In genomic region chr11:73839123-73839457, GRCh38 we compare ENCODE assay signal across 23 cellular contexts. TPM values are rescaled to one million over a fixed set of nuclear protein-coding genes. Genes with fewer than 3 reads are reported as not detected.
DNase-seq lines count a peak whose midpoint lies in the region; ATAC-seq, FAIRE-seq and TF ChIP-seq lines count a peak whose summit lies in the region.
"Had no signal": no experiment of that assay in that cellular context is flagged by ENCODE, and none has a peak within 500 bp of the region (broad histone marks: within the 10 kb centered on the region; RNA-seq: fewer than 3 reads in every experiment).

No MANE protein-coding gene starts in this region.

- TF ChIP-seq POLR2A in K562 (conservative IDR thresholded peaks at IDR 0.05), result no peak

- no TSS peak for BruUV-seq in K562 (replicated peaks; lab: Mats Ljungman, UMichigan)

- H3K36me3 ChIP-seq in K562 (ENCODE audit: control insufficient read depth, insufficient read depth, low read length), result peaks cover 10% of the 10 kb centered on the region; the same call in 2 of the 3 replicates
- peaks cover 9% of the 10 kb centered on the region; the same call in 1 of the 2 replicates for H3K36me3 ChIP-seq in iPS-20b (ENCODE audit: insufficient read depth, low read depth, low read length)

- H3K4me3 ChIP-seq in K562 (no peak overlapping the region), iPS-20b (ENCODE audit: low read length) (no peak overlapping the region)
- H3K4me3 ChIP-seq: MG63, Peyer's patch had no signal

- no peaks in the 10 kb centered on the region for H3K79me2 ChIP-seq in K562 (ENCODE audit: control insufficient read depth, insufficient read depth, low read length)

- no peaks in the 10 kb centered on the region for H3K9me3 Mint-ChIP-seq in stimulated activated naive CD8-positive, alpha-beta T cell treated with anti-CD3 and anti-CD28 coated beads, Interleukin-15, Interleukin-2, amounts not matched to agents 100 ng/mL and 50 ng/mL, for 24 hours
- no peaks in the 10 kb centered on the region for H3K9me3 Mint-ChIP-seq in stimulated activated naive CD8-positive, alpha-beta T cell treated with anti-CD3 and anti-CD28 coated beads, Interleukin-15, amount 100 ng/mL, for 72 hours
- H3K9me3 Mint-ChIP-seq in activated CD4-positive, alpha-beta T cell treated with anti-CD3 and anti-CD28 coated beads, Interleukin-2, amount 10 ng/mL, durations not matched to agents 7 days and 5 days, result no peaks in the 10 kb centered on the region
- no peaks in the 10 kb centered on the region for H3K9me3 Mint-ChIP-seq in effector memory CD8-positive, alpha-beta T cell
- H3K9me3 Mint-ChIP-seq: CD4-positive, alpha-beta memory T cell had no signal

- peak overlapping the region; percentile 33 for H3K27ac Mint-ChIP-seq in stimulated activated naive CD8-positive, alpha-beta T cell treated with anti-CD3 and anti-CD28 coated beads, Interleukin-15, Interleukin-2, amounts not matched to agents 100 ng/mL and 50 ng/mL, for 24 hours
- peak overlapping the region in 1 of 2 donors; percentile 28 for H3K27ac Mint-ChIP-seq in stimulated activated naive CD8-positive, alpha-beta T cell treated with anti-CD3 and anti-CD28 coated beads, Interleukin-15, amount 100 ng/mL, for 72 hours
- H3K27ac Mint-ChIP-seq in activated CD4-positive, alpha-beta T cell treated with anti-CD3 and anti-CD28 coated beads, Interleukin-2, amount 10 ng/mL, durations not matched to agents 7 days and 5 days, result no peak overlapping the region
- no peak overlapping the region for H3K27ac Mint-ChIP-seq in effector memory CD8-positive, alpha-beta T cell

- TF ChIP-seq EP300 in K562 (IDR thresholded peaks at IDR 0.05; ENCODE audit: low read length), result no peak

- FAIRE-seq in K562 (lab: Jason Lieb, UNC), result peak; percentile 6
- FAIRE-seq: GM18507, HTR-8/SVneo had no signal

- DNase-seq in stimulated activated naive CD8-positive, alpha-beta T cell treated with anti-CD3 and anti-CD28 coated beads, Interleukin-15, amount 100 ng/mL, for 72 hours, result no peak
- DNase-seq in K562 (ENCODE audit: extremely low read depth in 1 of 4, low spot score in 3 of 4), result no peak
- no peak for DNase-seq in activated naive CD4-positive, alpha-beta T cell treated with anti-CD3 and anti-CD28 coated beads, Interleukin-2, amount 50 U/mL, for 16 hours
- DNase-seq in activated CD4-positive, alpha-beta T cell treated with anti-CD3 and anti-CD28 coated beads, Interleukin-2, amount 10 ng/mL, durations not matched to agents 7 days and 5 days, result no peak
- no peak for DNase-seq in effector memory CD8-positive, alpha-beta T cell
- DNase-seq: CD4-positive, alpha-beta memory T cell; COR-L47; DMS53; GOT3; HCEC 1CT; KG1; MG63; NCI-H1092; NCI-H1417 treated with DMSO at 0.1 percent for 48 hours; NCI-H1694 treated with DMSO at 0.1 percent for 48 hours; NCI-H2081; NCI-H526 treated with DMSO at 0.1 percent for 48 hours; OCI-M1; Peyer's patch had no signal

- in situ Hi-C loops in K562 (cut with MboI), result no loop called here

- peaks cover 20% of the 10 kb centered on the region for H3K36me3 Mint-ChIP-seq in stimulated activated naive CD8-positive, alpha-beta T cell treated with anti-CD3 and anti-CD28 coated beads, Interleukin-15, Interleukin-2, amounts not matched to agents 100 ng/mL and 50 ng/mL, for 24 hours (ENCODE audit: low read depth)
- H3K36me3 Mint-ChIP-seq in activated CD4-positive, alpha-beta T cell treated with anti-CD3 and anti-CD28 coated beads, Interleukin-2, amount 10 ng/mL, durations not matched to agents 7 days and 5 days (ENCODE audit: low read depth), result peaks cover 7% of the 10 kb centered on the region
- H3K36me3 Mint-ChIP-seq in effector memory CD8-positive, alpha-beta T cell (ENCODE audit: insufficient read depth), result peaks cover 25% of the 10 kb centered on the region

- TF ChIP-seq RAD21 in K562 (CRISPR knock-in tag; conservative IDR thresholded peaks at IDR 0.05 in 1 of 2, IDR thresholded peaks at IDR 0.05 in 1 of 2), result no peak

- H3K9me1 ChIP-seq in K562 (ENCODE audit: control insufficient read depth, insufficient read depth, low read length), result no peaks in the 10 kb centered on the region

- H3K27me3 ChIP-seq in K562 (ENCODE audit: control insufficient read depth in 2 of 2, insufficient read depth in 2 of 2, low read length in 2 of 2), result no peaks in the 10 kb centered on the region
- no peaks in the 10 kb centered on the region for H3K27me3 ChIP-seq in iPS-20b (ENCODE audit: insufficient read depth, low read length)
- H3K27me3 ChIP-seq: MG63, Peyer's patch had no signal

- H4K20me1 ChIP-seq in K562 (replicated peaks; ENCODE audit: control insufficient read depth, insufficient read depth, low read length), result no peaks in the 10 kb centered on the region

- CTCF ChIA-PET in K562 (lab: Yijun Ruan, JAX; ENCODE audit: low intra/inter-chr PET ratio), result no interaction called here
- CTCF ChIA-PET in activated CD4-positive, alpha-beta T cell treated with anti-CD3 and anti-CD28 coated beads, Interleukin-2, amount 10 ng/mL, durations not matched to agents 7 days and 5 days (lab: Charles Lee), result no interaction called here

- POLR2A ChIA-PET in K562 (lab: Yijun Ruan, JAX), result no interaction called here
- POLR2A ChIA-PET in activated CD4-positive, alpha-beta T cell treated with anti-CD3 and anti-CD28 coated beads, Interleukin-2, amount 10 ng/mL, durations not matched to agents 7 days and 5 days (lab: Charles Lee), result no interaction called here

- no peaks in the 10 kb centered on the region for H3K27me3 Mint-ChIP-seq in stimulated activated naive CD8-positive, alpha-beta T cell treated with anti-CD3 and anti-CD28 coated beads, Interleukin-15, Interleukin-2, amounts not matched to agents 100 ng/mL and 50 ng/mL, for 24 hours
- no peaks in the 10 kb centered on the region for H3K27me3 Mint-ChIP-seq in stimulated activated naive CD8-positive, alpha-beta T cell treated with anti-CD3 and anti-CD28 coated beads, Interleukin-15, amount 100 ng/mL, for 72 hours
- no peaks in the 10 kb centered on the region for H3K27me3 Mint-ChIP-seq in activated CD4-positive, alpha-beta T cell treated with anti-CD3 and anti-CD28 coated beads, Interleukin-2, amount 10 ng/mL, durations not matched to agents 7 days and 5 days
- H3K27me3 Mint-ChIP-seq in effector memory CD8-positive, alpha-beta T cell, result no peaks in the 10 kb centered on the region
- H3K27me3 Mint-ChIP-seq: CD4-positive, alpha-beta memory T cell had no signal

- H3K9me3 ChIP-seq in K562 (replicated peaks; ENCODE audit: control insufficient read depth, insufficient read depth, low read depth, low read length) (no peaks in the 10 kb centered on the region), iPS-20b (ENCODE audit: insufficient read depth, low read depth, low read length) (no peaks in the 10 kb centered on the region)
- H3K9me3 ChIP-seq: MG63, Peyer's patch had no signal

- no peak overlapping the region for H3K4me2 ChIP-seq in K562 (ENCODE audit: insufficient read depth, low read length)

- intact Hi-C loops in K562 (cut with micrococcal nuclease), result no loop called here

- no peak overlapping the region for H3K4me3 Mint-ChIP-seq in stimulated activated naive CD8-positive, alpha-beta T cell treated with anti-CD3 and anti-CD28 coated beads, Interleukin-15, Interleukin-2, amounts not matched to agents 100 ng/mL and 50 ng/mL, for 24 hours
- H3K4me3 Mint-ChIP-seq in stimulated activated naive CD8-positive, alpha-beta T cell treated with anti-CD3 and anti-CD28 coated beads, Interleukin-15, amount 100 ng/mL, for 72 hours, result no peak overlapping the region
- H3K4me3 Mint-ChIP-seq in activated CD4-positive, alpha-beta T cell treated with anti-CD3 and anti-CD28 coated beads, Interleukin-2, amount 10 ng/mL, durations not matched to agents 7 days and 5 days, result no peak overlapping the region
- no peak overlapping the region for H3K4me3 Mint-ChIP-seq in effector memory CD8-positive, alpha-beta T cell
- H3K4me3 Mint-ChIP-seq: CD4-positive, alpha-beta memory T cell had no signal

- no peak overlapping the region for H3K27ac ChIP-seq in K562 (ENCODE audit: extremely low read depth, low read depth, low read length)
- H3K27ac ChIP-seq in iPS-20b (ENCODE audit: low read length), result no peak overlapping the region
- H3K27ac ChIP-seq: Peyer's patch had no signal

- no peak for TF ChIP-seq CTCF in K562 (IDR thresholded peaks at IDR 0.05 in 2 of 3, conservative IDR thresholded peaks at IDR 0.05 in 1 of 3; ENCODE audit: insufficient read depth in 2 of 3, low read depth in 1 of 3, low read length in 3 of 3)

- H3K4me1 ChIP-seq in K562 (replicated peaks in 1 of 2; ENCODE audit: control insufficient read depth in 2 of 2, insufficient read depth in 2 of 2, low read length in 2 of 2) (no peaks in the 10 kb centered on the region; a peak in 1 of 5 replicates), iPS-20b (ENCODE audit: insufficient read depth, low read length) (peaks cover 9% of the 10 kb centered on the region)
- H3K4me1 ChIP-seq: Peyer's patch had no signal

- no peak for ATAC-seq in stimulated activated naive CD8-positive, alpha-beta T cell treated with anti-CD3 and anti-CD28 coated beads, Interleukin-15, amount 100 ng/mL, for 72 hours
- ATAC-seq in K562, result no peak
- no peak for ATAC-seq in effector memory CD8-positive, alpha-beta T cell (replicated peaks)

- H3K9ac ChIP-seq in K562 (ENCODE audit: insufficient read depth in 1 of 2, low read depth in 2 of 2, low read length in 2 of 2), result no peak overlapping the region
- H3K9ac ChIP-seq in iPS-20b (ENCODE audit: low read depth, low read length), result 0 out of 2 replicates have a peak overlapping the region, but pooled peaks have one; percentile 40

- no peak overlapping the region for H2AFZ ChIP-seq in K562 (ENCODE audit: low read depth, low read length)

- no peaks in the 10 kb centered on the region for H3K4me1 Mint-ChIP-seq in stimulated activated naive CD8-positive, alpha-beta T cell treated with anti-CD3 and anti-CD28 coated beads, Interleukin-15, Interleukin-2, amounts not matched to agents 100 ng/mL and 50 ng/mL, for 24 hours (ENCODE audit: low read depth)
- H3K4me1 Mint-ChIP-seq in stimulated activated naive CD8-positive, alpha-beta T cell treated with anti-CD3 and anti-CD28 coated beads, Interleukin-15, amount 100 ng/mL, for 72 hours, result no peaks in the 10 kb centered on the region
- no peaks in the 10 kb centered on the region for H3K4me1 Mint-ChIP-seq in activated CD4-positive, alpha-beta T cell treated with anti-CD3 and anti-CD28 coated beads, Interleukin-2, amount 10 ng/mL, durations not matched to agents 7 days and 5 days
- peaks cover 0 to 3% of the 10 kb centered on the region in 2 donors for H3K4me1 Mint-ChIP-seq in effector memory CD8-positive, alpha-beta T cell (ENCODE audit: low read depth in 2 of 2)

RNA-seq across cellular contexts. Expression of gene COA4, which starts 37.6 kb away (rescaled TPM):
- 72.1 and 91.8 TPM in 2 replicates for total RNA-seq in K562 (2011; cell fraction: chromatin; rRNA removed; ENCODE audit: low replicate concordance)
- total RNA-seq in K562 (2011; cell fraction: nucleolus; rRNA removed), result 90.9 and 111 TPM in 2 replicates
- total RNA-seq in K562 (2011; cell fraction: nucleoplasm; rRNA removed), result 115 and 164 TPM in 2 replicates
- total RNA-seq in K562 (2014; rRNA removed), result 255 and 270 TPM in 2 replicates
- 116 and 124 TPM in 2 replicates for total RNA-seq in K562 (2014; rRNA removed; fragmentation: Illumina TruSeq; extraction: Trizol)
- total RNA-seq in K562 (2015; rRNA removed; fragmentation: Illumina TruSeq; extraction: Trizol), result 145 and 156 TPM in 2 replicates
- 128 and 131 TPM in 2 replicates for total RNA-seq in K562 (2021)
- polyA plus RNA-seq in K562 (2011; rRNA removed), result 119 and 131 TPM in 2 replicates
- 152 and 223 TPM in 2 replicates for polyA plus RNA-seq in K562 (2011; cell fraction: cytosol; rRNA removed)
- polyA plus RNA-seq in K562 (2011; cell fraction: nucleus; rRNA removed), result 87.7 and 109 TPM in 2 replicates
- polyA plus RNA-seq in K562 (2012), result 80.7 and 136 TPM in 2 replicates
- polyA plus RNA-seq in K562 (2014; fragmentation: Illumina TruSeq; extraction: Trizol), result 161 and 208 TPM in 2 replicates
- polyA plus RNA-seq in K562 (2014; fragmentation: Nextera tagmentation; extraction: Ambion mirVana), result 100 to 1,000 TPM; 108 to 152 TPM
- 226 and 257 TPM in 2 replicates for polyA plus RNA-seq in K562 (2014; rRNA removed)
- polyA minus RNA-seq in K562 (2011; rRNA and poly(A)+ RNA removed), result 58.5 and 70.3 TPM in 2 replicates
- 27.0 and 50.5 TPM in 2 replicates for polyA minus RNA-seq in K562 (2011; cell fraction: cytosol; rRNA and poly(A)+ RNA removed)
- polyA minus RNA-seq in K562 (2011; cell fraction: nucleus; rRNA and poly(A)+ RNA removed), result 37.2 and 45.5 TPM in 2 replicates
- 10 to 100 TPM; 54.4 to 60.6 TPM for total RNA-seq in activated CD4-positive, alpha-beta T cell treated with anti-CD3 and anti-CD28 coated beads, Interleukin-2, amount 10 ng/mL, durations not matched to agents 7 days and 5 days

RNA-seq across cellular contexts. Expression of gene PAAF1, which starts 37.7 kb away (rescaled TPM):
- 43.5 and 61.5 TPM in 2 replicates for total RNA-seq in K562 (2011; cell fraction: chromatin; rRNA removed; ENCODE audit: low replicate concordance)
- total RNA-seq in K562 (2011; cell fraction: nucleolus; rRNA removed), result 24.2 and 25.5 TPM in 2 replicates
- 48.0 and 66.3 TPM in 2 replicates for total RNA-seq in K562 (2011; cell fraction: nucleoplasm; rRNA removed)
- total RNA-seq in K562 (2014; rRNA removed) (13.5 and 15.8 TPM in 2 replicates), K562 (2014; rRNA removed; fragmentation: Illumina TruSeq; extraction: Trizol) (17.8 and 20.7 TPM in 2 replicates), K562 (2015; rRNA removed; fragmentation: Illumina TruSeq; extraction: Trizol) (16.3 and 17.3 TPM in 2 replicates), K562 (2021) (23.9 and 29.7 TPM in 2 replicates)
- polyA plus RNA-seq in K562 (2011; rRNA removed) (23.3 and 27.9 TPM in 2 replicates), K562 (2014; fragmentation: Illumina TruSeq; extraction: Trizol) (38.0 and 38.5 TPM in 2 replicates), K562 (2014; fragmentation: Nextera tagmentation; extraction: Ambion mirVana) (10 to 100 TPM; 69.2 to 78.6 TPM), K562 (2014; rRNA removed) (20.3 and 20.4 TPM in 2 replicates)
- polyA plus RNA-seq in K562 (2011; cell fraction: cytosol; rRNA removed), result 18.3 and 24.7 TPM in 2 replicates
- 20.5 and 26.2 TPM in 2 replicates for polyA plus RNA-seq in K562 (2011; cell fraction: nucleus; rRNA removed)
- 25.3 and 29.5 TPM in 2 replicates for polyA plus RNA-seq in K562 (2012)
- 35.6 and 38.4 TPM in 2 replicates for polyA minus RNA-seq in K562 (2011; rRNA and poly(A)+ RNA removed)
- polyA minus RNA-seq in K562 (2011; cell fraction: cytosol; rRNA and poly(A)+ RNA removed), result 8.0 and 11.9 TPM in 2 replicates
- 9.8 and 16.3 TPM in 2 replicates for polyA minus RNA-seq in K562 (2011; cell fraction: nucleus; rRNA and poly(A)+ RNA removed)
- 10 to 100 TPM; 17.0 to 17.2 TPM for total RNA-seq in activated CD4-positive, alpha-beta T cell treated with anti-CD3 and anti-CD28 coated beads, Interleukin-2, amount 10 ng/mL, durations not matched to agents 7 days and 5 days

RNA-seq across cellular contexts. Expression of gene MRPL48, which starts 51.4 kb away (rescaled TPM):
- 47.1 and 66.4 TPM in 2 replicates for total RNA-seq in K562 (2011; cell fraction: chromatin; rRNA removed; ENCODE audit: low replicate concordance)
- 27.8 and 30.0 TPM in 2 replicates for total RNA-seq in K562 (2011; cell fraction: nucleolus; rRNA removed)
- 47.8 and 65.0 TPM in 2 replicates for total RNA-seq in K562 (2011; cell fraction: nucleoplasm; rRNA removed)
- total RNA-seq in K562 (2014; rRNA removed) (87.2 and 98.6 TPM in 2 replicates), K562 (2014; rRNA removed; fragmentation: Illumina TruSeq; extraction: Trizol) (102 and 104 TPM in 2 replicates), K562 (2015; rRNA removed; fragmentation: Illumina TruSeq; extraction: Trizol) (102 and 118 TPM in 2 replicates), K562 (2021) (66.0 and 81.9 TPM in 2 replicates)
- polyA plus RNA-seq in K562 (2011; rRNA removed) (126 and 130 TPM in 2 replicates), K562 (2014; fragmentation: Illumina TruSeq; extraction: Trizol) (68.5 and 75.0 TPM in 2 replicates), K562 (2014; fragmentation: Nextera tagmentation; extraction: Ambion mirVana) (100 to 1,000 TPM; 216 to 237 TPM), K562 (2014; rRNA removed) (67.2 and 79.2 TPM in 2 replicates)
- 27.7 and 54.8 TPM in 2 replicates for polyA plus RNA-seq in K562 (2011; cell fraction: cytosol; rRNA removed)
- polyA plus RNA-seq in K562 (2011; cell fraction: nucleus; rRNA removed), result 30.0 and 56.5 TPM in 2 replicates
- 93.8 and 140 TPM in 2 replicates for polyA plus RNA-seq in K562 (2012)
- polyA minus RNA-seq in K562 (2011; rRNA and poly(A)+ RNA removed), result 63.0 and 72.5 TPM in 2 replicates
- polyA minus RNA-seq in K562 (2011; cell fraction: cytosol; rRNA and poly(A)+ RNA removed), result 23.1 and 25.8 TPM in 2 replicates
- 11.6 and 21.1 TPM in 2 replicates for polyA minus RNA-seq in K562 (2011; cell fraction: nucleus; rRNA and poly(A)+ RNA removed)
- 10 to 100 TPM; 50.5 to 50.9 TPM for total RNA-seq in activated CD4-positive, alpha-beta T cell treated with anti-CD3 and anti-CD28 coated beads, Interleukin-2, amount 10 ng/mL, durations not matched to agents 7 days and 5 days
